12 cellular contexts compared by ENCODE assay signal in the genomic region with DNA sequence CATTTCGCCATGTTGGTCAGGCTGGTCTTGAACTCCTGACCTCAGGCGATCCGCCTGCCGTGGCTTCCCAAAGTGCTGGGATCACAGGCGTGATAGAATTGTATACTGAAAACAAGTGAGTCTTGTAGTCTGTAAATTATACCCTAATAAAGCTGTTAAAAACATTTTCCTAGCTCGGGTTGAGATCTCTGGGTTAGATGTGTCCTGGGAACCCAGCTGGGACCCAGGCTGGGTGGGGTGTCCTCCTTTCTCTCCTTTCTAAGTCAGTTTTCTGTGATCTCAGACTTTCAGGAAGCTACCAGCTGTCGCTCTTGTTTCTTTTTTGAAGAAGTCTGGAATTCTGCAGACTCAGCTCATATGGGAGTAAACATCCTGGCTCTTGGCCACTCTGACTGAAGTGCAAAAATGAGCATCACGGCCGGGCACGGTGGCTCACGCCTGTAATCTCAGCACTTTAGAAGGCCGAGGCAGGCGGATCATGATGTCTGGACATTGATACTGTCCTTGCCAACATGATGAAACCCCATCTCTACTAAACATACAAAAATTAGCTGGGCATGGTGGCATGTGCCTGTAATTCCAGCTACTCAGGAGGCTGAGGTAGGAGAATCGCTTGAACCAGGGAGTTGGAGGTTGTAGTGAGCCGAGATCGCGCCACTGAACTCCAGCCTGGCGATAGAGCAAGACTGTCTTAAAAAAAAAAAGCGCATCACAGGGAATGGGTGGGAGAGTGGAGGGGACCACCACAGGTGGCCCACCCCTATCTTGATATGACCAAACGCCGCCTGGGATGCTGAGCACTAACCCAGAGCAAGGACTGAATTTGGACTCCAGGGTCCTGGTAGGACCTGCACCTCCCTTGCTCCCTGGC. TPM values are rescaled to one million over a fixed set of nuclear protein-coding genes. Genes with fewer than 3 reads are reported as not detected.
DNase-seq lines count a peak whose midpoint lies in the region; ATAC-seq, FAIRE-seq and TF ChIP-seq lines count a peak whose summit lies in the region.
"Had no signal": no experiment of that assay in that cellular context is flagged by ENCODE, and none has a peak within 500 bp of the region (broad histone marks: within the 10 kb centered on the region; RNA-seq: fewer than 3 reads in every experiment).

No MANE protein-coding gene starts in this region.

- no peak for TF ChIP-seq POLR2A in body of pancreas (IDR thresholded peaks at IDR 0.05)
- TF ChIP-seq POLR2A in gastrocnemius medialis (IDR thresholded peaks at IDR 0.05), result no peak

- peak; percentile 95 for FAIRE-seq in islet of Langerhans (lab: Jason Lieb, UNC)

- ATAC-seq in body of pancreas (peak; percentile 34), gastrocnemius medialis (peak; percentile 71 to 74), GM21717 (IDR thresholded peaks at IDR 0.05; ENCODE audit: unreplicated experiment) (no peak), GM21360 (IDR thresholded peaks at IDR 0.05; ENCODE audit: unreplicated experiment) (no peak)

- in situ Hi-C loops in gastrocnemius medialis (cut with MboI; ENCODE audit: low sequenced_read_pairs in 4 of 4), result no loop called here

- TF ChIP-seq CTCF in body of pancreas (IDR thresholded peaks at IDR 0.05) (no peak), gastrocnemius medialis (IDR thresholded peaks at IDR 0.05 in 4 of 5, conservative IDR thresholded peaks at IDR 0.05 in 1 of 5) (no peak)

- H3K9me3 ChIP-seq in body of pancreas (no peaks in the 10 kb centered on the region), gastrocnemius medialis (no peaks in the 10 kb centered on the region)

- WGBS in body of pancreas, 2 donors, result 55 to 58% methylated on average over 21 of the region's 21 CpGs

- H3K27ac ChIP-seq in body of pancreas (peak overlapping the region in 2 of 4 donors; percentile 24 to 33), gastrocnemius medialis (peak overlapping the region; percentile 46 to 67 (median 56))
- H3K27ac ChIP-seq: cardiac muscle cell had no signal

- H3K4me1 ChIP-seq in body of pancreas (no peaks in the 10 kb centered on the region), gastrocnemius medialis (peaks cover 11 to 27% of the 10 kb centered on the region in 2 donors)

- intact Hi-C loops in body of pancreas (cut with DNase I) (no loop called here), gastrocnemius medialis (cut with DNase I; ENCODE audit: low total_unique reads) (no loop called here)

- H3K36me3 ChIP-seq in body of pancreas (replicated peaks in 1 of 2; ENCODE audit: insufficient read depth in 1 of 2, low read depth in 2 of 2), result no peaks in the 10 kb centered on the region
- no peaks in the 10 kb centered on the region for H3K36me3 ChIP-seq in gastrocnemius medialis
- H3K36me3 ChIP-seq: cardiac muscle cell had no signal

- DNase-seq in ELR (ENCODE audit: low read depth) (peak; percentile 38), body of pancreas (peak in 2 of 4 donors; percentile 25 to 61), gastrocnemius medialis (peak; percentile 36 to 61), NCI-H2227 treated with DMSO at 0.1 percent for 48 hours (lab: John Stamatoyannopoulos, UW) (no peak)
- no peak for DNase-seq in activated CD8-positive, alpha-beta memory T cell treated with anti-CD3 and anti-CD28 coated beads, Interleukin-2, amount 50 U/mL, for 4 hours
- DNase-seq: activated CD4-positive, alpha-beta T cell treated with anti-CD3 and anti-CD28 coated beads for 48 hours; naive B cell; NCI-H748 treated with DMSO at 0.1 percent for 48 hours had no signal

- H3K4me3 ChIP-seq in body of pancreas (no peak overlapping the region), gastrocnemius medialis (peak overlapping the region in 2 of 4 donors; percentile 0 to 6)
- H3K4me3 ChIP-seq: cardiac muscle cell had no signal

- H3K27me3 ChIP-seq in body of pancreas, result no peaks in the 10 kb centered on the region
- H3K27me3 ChIP-seq in gastrocnemius medialis, result no peaks in the 10 kb centered on the region
- H3K27me3 ChIP-seq: cardiac muscle cell had no signal

RNA-seq across cellular contexts. Expression of a gene that starts 9.9 kb away (rescaled TPM):
- 10 to 100 TPM; 20.2 to 28.7 TPM for total RNA-seq in body of pancreas
- 10 to 100 TPM; 32.1 to 51.2 (median 37.0) TPM for total RNA-seq in gastrocnemius medialis

RNA-seq across cellular contexts. Expression of a gene that starts 12.7 kb away (rescaled TPM):
- total RNA-seq in body of pancreas (100 to 1,000 TPM; 109 to 198 TPM), gastrocnemius medialis (10 to 100 TPM; 22.2 to 77.3 (median 37.3) TPM)

RNA-seq across cellular contexts. Expression of a gene that starts 33.5 kb away (rescaled TPM):
- total RNA-seq in body of pancreas, result 10 to 100 TPM; 41.0 to 43.8 TPM
- 10 to 100 TPM; 21.9 to 59.2 (median 46.2) TPM for total RNA-seq in gastrocnemius medialis

RNA-seq across cellular contexts. Expression of a gene that starts 33.6 kb away (rescaled TPM):
- total RNA-seq in body of pancreas (1 to 10 TPM; 3.3 to 5.2 TPM), gastrocnemius medialis (10 to 100 TPM in 2 of 4 donors, 1 to 10 TPM in 2; 4.9 to 24.1 (median 10.2) TPM)

RNA-seq across cellular contexts. Expression of a gene that starts 37.2 kb away (rescaled TPM):
- total RNA-seq in body of pancreas, result 1 to 10 TPM; 1.3 to 2.6 TPM
- 1 to 10 TPM in 2 of 4 donors, under 1 TPM in 1, not detected in 1; 0.71 to 4.1 (median 1.8) TPM for total RNA-seq in gastrocnemius medialis

Comparison
In these comparisons a context has a peak if more than half of its experiments do, and no peak if none do; other contexts are left out.
1. DNase-seq: peak in ELR (single experiment) and gastrocnemius medialis (2 of 2); none in activated CD8-positive, alpha-beta memory T cell treated with anti-CD3 and anti-CD28 coated beads, Interleukin-2, amount 50 U/mL, for 4 hours (single experiment) and NCI-H2227 treated with DMSO at 0.1 percent for 48 hours (single experiment).
2. ATAC-seq: peak in body of pancreas (single experiment) and gastrocnemius medialis (2 of 2); none in GM21717 (single experiment) and GM21360 (single experiment).